Comparison of ENCODE assay signal across 7 cellular contexts in genomic region chr15:90001683-90002427, GRCh38. TPM values are rescaled to one million over a fixed set of nuclear protein-coding genes. Genes with fewer than 3 reads are reported as not detected.
DNase-seq lines count a peak whose midpoint lies in the region; ATAC-seq and TF ChIP-seq lines count a peak whose summit lies in the region.

No MANE protein-coding gene starts in this region.

- H3K4me1 ChIP-seq in ovary (ENCODE audit: insufficient read depth) (peaks cover 9% of the 10 kb centered on the region), urinary bladder (ENCODE audit: insufficient read depth) (no peaks in the 10 kb centered on the region)

- H3K27ac ChIP-seq in ovary (peak overlapping the region; percentile 86 to 92), urinary bladder (ENCODE audit: low read depth) (peak overlapping the region; percentile 76)

- peak overlapping the region; percentile 88 for H3K4me3 Mint-ChIP-seq in activated naive CD4-positive, alpha-beta T cell treated with anti-CD3 and anti-CD28 coated beads, Interleukin-2, amount 50 U/mL, for 24 hours
- peak overlapping the region; percentile 85 for H3K4me3 Mint-ChIP-seq in glutamatergic neuron (ENCODE audit: unreplicated experiment)

- in situ Hi-C loops in GM13976 (cut with MboI; ENCODE audit: low sequenced_read_pairs, unreplicated experiment) = no loop called here
- in situ Hi-C loops in SK-MEL-5 (cut with HindIII; ENCODE audit: low pct_unique_long_range_greater_than_20kb, low sequenced_read_pairs) = no loop called here

- intact Hi-C loops in ovary (cut with DNase I) = loop anchor here in 1 of 4 donors (5.0 kb wide), 2 partner anchors 90 to 110 kb away; partner anchors contain the start of genes AP3S2 and ARPIN

- H3K27me3 Mint-ChIP-seq in activated naive CD4-positive, alpha-beta T cell treated with anti-CD3 and anti-CD28 coated beads, Interleukin-2, amount 50 U/mL, for 24 hours = no peaks in the 10 kb centered on the region
- peaks cover 5% of the 10 kb centered on the region for H3K27me3 Mint-ChIP-seq in glutamatergic neuron (ENCODE audit: unreplicated experiment)

- H3K9me3 ChIP-seq in ovary = no peaks in the 10 kb centered on the region

- TF ChIP-seq EP300 in ovary (IDR thresholded peaks at IDR 0.05) = no peak

- WGBS in ovary, 3 donors = 0 to 1% (median 1%) methylated on average over 59 to 88 of the region's 89 CpGs
- under 1% methylated on average over 88 of the region's 89 CpGs for WGBS in urinary bladder

- peak overlapping the region; percentile 82 for H3K27ac Mint-ChIP-seq in activated naive CD4-positive, alpha-beta T cell treated with anti-CD3 and anti-CD28 coated beads, Interleukin-2, amount 50 U/mL, for 24 hours
- H3K27ac Mint-ChIP-seq in glutamatergic neuron (ENCODE audit: unreplicated experiment) = peak overlapping the region; percentile 54

- no peak for TF ChIP-seq POLR2A in ovary (IDR thresholded peaks at IDR 0.05)

- H3K36me3 ChIP-seq in ovary = no peaks in the 10 kb centered on the region
- H3K36me3 ChIP-seq in urinary bladder (ENCODE audit: insufficient read depth) = no peaks in the 10 kb centered on the region

- TF ChIP-seq CTCF in GM13976 (IDR thresholded peaks at IDR 0.05; ENCODE audit: borderline replicate concordance, control extremely low read depth, extremely low read depth, insufficient read depth, missing control alignments) (no peak), glutamatergic neuron (IDR thresholded peaks at IDR 0.05; ENCODE audit: partially characterized antibody, unreplicated experiment) (no peak), ovary (IDR thresholded peaks at IDR 0.05) (no peak)

- DNase-seq in GM13976 (ENCODE audit: low spot score) = peak; percentile 86
- peak; percentile 47 for DNase-seq in SK-MEL-5 (ENCODE audit: low read depth, low spot score)
- peak; percentile 66 for DNase-seq in glutamatergic neuron
- DNase-seq in ovary = peak; percentile 61 to 78 (median 73)

- peaks cover 52% of the 10 kb centered on the region for H3K4me1 Mint-ChIP-seq in activated naive CD4-positive, alpha-beta T cell treated with anti-CD3 and anti-CD28 coated beads, Interleukin-2, amount 50 U/mL, for 24 hours
- H3K4me1 Mint-ChIP-seq in glutamatergic neuron (ENCODE audit: low read depth, unreplicated experiment) = peaks cover 26% of the 10 kb centered on the region

- H3K27me3 ChIP-seq in ovary = no peaks in the 10 kb centered on the region

- H3K9me3 Mint-ChIP-seq in activated naive CD4-positive, alpha-beta T cell treated with anti-CD3 and anti-CD28 coated beads, Interleukin-2, amount 50 U/mL, for 24 hours = no peaks in the 10 kb centered on the region
- H3K9me3 Mint-ChIP-seq in glutamatergic neuron (ENCODE audit: unreplicated experiment) = peaks cover 7% of the 10 kb centered on the region

- no peaks in the 10 kb centered on the region for H3K36me3 Mint-ChIP-seq in activated naive CD4-positive, alpha-beta T cell treated with anti-CD3 and anti-CD28 coated beads, Interleukin-2, amount 50 U/mL, for 24 hours
- peaks cover 6% of the 10 kb centered on the region for H3K36me3 Mint-ChIP-seq in glutamatergic neuron (ENCODE audit: unreplicated experiment)

- peak overlapping the region; percentile 87 for H3K4me3 ChIP-seq in ovary
- peak overlapping the region; percentile 89 for H3K4me3 ChIP-seq in urinary bladder (ENCODE audit: low read depth, low read length)

- ATAC-seq in HG03108 (IDR thresholded peaks at IDR 0.05; ENCODE audit: unreplicated experiment) = peak; percentile 33

RNA-seq across cellular contexts. Expression of gene ZNF710, which starts 0.7 kb away (rescaled TPM):
- 6.5 and 10.4 TPM in 2 replicates for total RNA-seq in SK-MEL-5 (2014; rRNA removed; shearing (Covaris generic))
- polyA plus RNA-seq in SK-MEL-5 (2015; cell fraction: cytosol; rRNA removed) = 7.3 and 13.4 TPM in 2 replicates
- polyA plus RNA-seq in SK-MEL-5 (2015; cell fraction: nucleus; rRNA removed) = 5.5 and 19.5 TPM in 2 replicates
- total RNA-seq in glutamatergic neuron (ENCODE audit: unreplicated experiment) = 25.2 TPM
- 10 to 100 TPM in 5 of 7 donors, 1 to 10 TPM in 2; 6.8 to 19.7 (median 14.5) TPM for total RNA-seq in ovary
- 10 to 100 TPM in 1 of 2 donors, 1 to 10 TPM in 1; 8.3 to 10.4 TPM for polyA plus RNA-seq in ovary
- 9.7 TPM for total RNA-seq in urinary bladder
- polyA plus RNA-seq in urinary bladder = 9.6 TPM

Comparison
In these comparisons a context has a peak if more than half of its experiments do, and no peak if none do; other contexts are left out.
1. Peak in every context shown above with its lines: DNase-seq, ATAC-seq, H3K4me3 ChIP-seq and H3K27ac ChIP-seq.